ENCODE assay signal across 1 cellular context in the genomic region with DNA sequence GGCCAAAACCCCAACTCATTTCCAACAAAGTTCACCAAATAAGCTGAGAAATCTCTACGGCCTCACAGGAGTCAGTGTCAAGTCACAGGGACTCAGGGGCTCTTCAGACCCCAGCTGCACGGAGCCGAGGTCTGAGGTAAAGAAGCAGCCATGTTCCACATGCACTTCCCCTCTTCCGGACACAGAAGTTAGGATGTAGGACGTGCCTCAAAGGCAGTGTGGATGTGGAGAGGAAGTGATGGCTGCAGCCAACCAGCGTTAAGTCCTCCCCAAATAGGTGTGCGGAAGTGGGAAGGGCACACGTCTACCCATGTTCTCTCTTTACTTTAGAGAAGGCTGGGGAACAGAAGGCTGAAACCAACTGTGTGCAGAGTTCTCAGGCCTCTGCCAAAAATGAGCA.
TF ChIP-seq lines count a peak whose summit lies in the region.

No MANE protein-coding gene starts in this region.

TF ChIP-seq in SK-N-SH, 30 proteins besides CTCF, POLR2A, EP300 and RAD21 (continued from another document):
- TF ChIP-seq SIN3A (IDR thresholded peaks at IDR 0.05; ENCODE audit: borderline replicate concordance, low read depth, low read length) (no peak), RFX5 (IDR thresholded peaks at IDR 0.05; ENCODE audit: low read length) (no peak), NRF1 (IDR thresholded peaks at IDR 0.05; ENCODE audit: low read depth, low read length) (no peak)
- TF ChIP-seq, protein P1, sequence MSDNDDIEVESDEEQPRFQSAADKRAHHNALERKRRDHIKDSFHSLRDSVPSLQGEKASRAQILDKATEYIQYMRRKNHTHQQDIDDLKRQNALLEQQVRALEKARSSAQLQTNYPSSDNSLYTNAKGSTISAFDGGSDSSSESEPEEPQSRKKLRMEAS (IDR thresholded peaks at IDR 0.05; ENCODE audit: low read depth): no peak
